In genomic region chr2:160224060-160224459, GRCh38 we compare ENCODE assay signal across 1 cellular context.
TF ChIP-seq lines count a peak whose summit lies in the region.

No MANE protein-coding gene starts in this region.

TF ChIP-seq in HCT116, 20 proteins besides CTCF, POLR2A, EP300 and RAD21 (continued from another document):
- TF ChIP-seq EZH2phosphoT487 (IDR thresholded peaks at IDR 0.05; ENCODE audit: borderline replicate concordance), result no peak
